Comparison of ENCODE assay signal across 1 cellular context in genomic region chr10:56359837-56360236, GRCh38.
TF ChIP-seq lines count a peak whose summit lies in the region.

No MANE protein-coding gene starts in this region.

TF ChIP-seq in HEK293, 187 proteins besides CTCF, POLR2A, EP300 and RAD21 (continued from another document):
- TF ChIP-seq ZBTB26 (tag by site-specific recombination; optimal IDR thresholded peaks at IDR 0.05), result no peak
- no peak for TF ChIP-seq ZNF76 (tag by site-specific recombination; IDR thresholded peaks at IDR 0.05; ENCODE audit: borderline replicate concordance, low read depth)
- no peak for TF ChIP-seq ZBTB10 (tag by site-specific recombination; IDR thresholded peaks at IDR 0.05)
- TF ChIP-seq ATF2 (tag by site-specific recombination; IDR thresholded peaks at IDR 0.05; ENCODE audit: low read depth), result no peak
- TF ChIP-seq ZNF530 (tag by site-specific recombination; IDR thresholded peaks at IDR 0.05; ENCODE audit: low read depth), result no peak
